ENCODE assay signal across 18 cellular contexts in genomic region chr12:116727261-116727660, GRCh38. TPM values are rescaled to one million over a fixed set of nuclear protein-coding genes. Genes with fewer than 3 reads are reported as not detected.
A peak's percentile ranks its signal among the peaks of the same experiment; 100 is the strongest.
DNase-seq lines count a peak whose midpoint lies in the region; ATAC-seq, FAIRE-seq and TF ChIP-seq lines count a peak whose summit lies in the region.
"Had no signal": no experiment of that assay in that cellular context is flagged by ENCODE, and none has a peak within 500 bp of the region (broad histone marks: within the 10 kb centered on the region; RNA-seq: fewer than 3 reads in every experiment).

No MANE protein-coding gene starts in this region.

- peaks cover 88% of the 10 kb centered on the region for H3K79me2 ChIP-seq in OCI-LY7 (ENCODE audit: insufficient read depth, low read depth, low read length)
- H3K79me2 ChIP-seq in HepG2 (ENCODE audit: insufficient read depth, low read length), result peaks cover 59% of the 10 kb centered on the region

- H3K36me3 ChIP-seq in OCI-LY7 (ENCODE audit: insufficient read depth, low read length) (peaks cover 67% of the 10 kb centered on the region), HepG2 (replicated peaks in 1 of 2; ENCODE audit: control insufficient read depth in 1 of 2, insufficient read depth in 2 of 2, low read length in 2 of 2) (peaks cover 6 to 20% of the 10 kb centered on the region in 2 experiments), stomach (peaks cover 9 to 34% (median 19%) of the 10 kb centered on the region in 4 donors)

- 25% methylated on average over 3 of the region's 3 CpGs for WGBS in HepG2 (ENCODE audit: low lambda C conversion rate)
- WGBS in stomach, 5 donors, result 27 to 55% (median 37%) methylated on average over 3 of the region's 3 CpGs

- H3K4me3 ChIP-seq in OCI-LY7 (ENCODE audit: low read depth, low read length, poor library complexity, severe bottlenecking), result no peak overlapping the region
- no peak overlapping the region for H3K4me3 ChIP-seq in HepG2 (replicated peaks in 1 of 3; ENCODE audit: insufficient read depth in 1 of 3, low read depth in 2 of 3, low read length in 3 of 3)
- H3K4me3 ChIP-seq in stomach, result no peak overlapping the region
- H3K4me3 ChIP-seq: PC-9 had no signal

- no peak overlapping the region for H3K9ac ChIP-seq in HepG2 (ENCODE audit: insufficient read depth, low read depth, low read length)
- H3K9ac ChIP-seq: KMS-11 had no signal

- no peak overlapping the region; the same call in 1 of the 2 replicates for H3K4me2 ChIP-seq in OCI-LY7 (ENCODE audit: low read length)
- H3K4me2 ChIP-seq in HepG2 (ENCODE audit: low read depth, low read length), result peak overlapping the region; percentile 40
- H3K4me2 ChIP-seq: KMS-11, PC-9 had no signal

- no peak overlapping the region for H2AFZ ChIP-seq in OCI-LY7 (ENCODE audit: low read length)
- no peak overlapping the region for H2AFZ ChIP-seq in HepG2 (ENCODE audit: low read length)
- H2AFZ ChIP-seq: PC-9 had no signal

- no peak for TF ChIP-seq POLR2A in HepG2 (IDR thresholded peaks at IDR 0.05; ENCODE audit: insufficient read depth in 1 of 2, low read depth in 2 of 2, low read length in 2 of 2)
- TF ChIP-seq POLR2A in stomach (IDR thresholded peaks at IDR 0.05), result no peak

- FAIRE-seq in HepG2 (lab: Jason Lieb, UNC), result peak; percentile 18

- intact Hi-C loops in OCI-LY7 (cut with micrococcal nuclease; ENCODE audit: unreplicated experiment), result no loop called here
- intact Hi-C loops in HepG2 (cut with micrococcal nuclease; ENCODE audit: unreplicated experiment), result no loop called here
- intact Hi-C loops in stomach (cut with DNase I; ENCODE audit: low total_unique reads), result no loop called here

- no peaks in the 10 kb centered on the region for H3K9me2 ChIP-seq in OCI-LY7 (ENCODE audit: insufficient read depth, low read length)

- POLR2A ChIA-PET in OCI-LY7 (lab: Charles Lee) (interaction anchor here (1.0 kb wide), 1 partner anchor 170 kb away, joined by 3 read pairs; no protein-coding TSS in a partner anchor), HepG2 (lab: Yijun Ruan, JAX) (interaction anchor here (0.9 kb wide), 1 partner anchor 9 kb away, joined by 3 read pairs; no protein-coding TSS in a partner anchor)

- H4K20me1 ChIP-seq in OCI-LY7 (ENCODE audit: insufficient read depth, low read length) (peaks cover 32% of the 10 kb centered on the region), HepG2 (ENCODE audit: insufficient read depth, low read length) (peaks cover 14% of the 10 kb centered on the region; the same call in 1 of the 2 replicates)

- TF ChIP-seq CTCF in OCI-LY7 (conservative IDR thresholded peaks at IDR 0.05; ENCODE audit: low read length), result 0 out of 2 replicates have a peak, but pooled peaks have one; percentile 21
- TF ChIP-seq CTCF in HepG2 (CRISPR knock-in tag; IDR thresholded peaks at IDR 0.05), result peak; percentile 24; the same call in 1 of the 2 replicates
- no peak for TF ChIP-seq CTCF in stomach (IDR thresholded peaks at IDR 0.05)

- no peak for TF ChIP-seq EP300 in HepG2 (IDR thresholded peaks at IDR 0.05; ENCODE audit: low read depth in 2 of 2, low read length in 2 of 2)
- TF ChIP-seq EP300 in HepG2 (CRISPR knock-in tag; IDR thresholded peaks at IDR 0.05; ENCODE audit: borderline replicate concordance), result no peak
- TF ChIP-seq EP300 in stomach (IDR thresholded peaks at IDR 0.05), result no peak

- TF ChIP-seq RAD21 in HepG2 (CRISPR knock-in tag; IDR thresholded peaks at IDR 0.05), result no peak

- BruUV-seq in OCI-LY7 (replicated peaks; lab: Mats Ljungman, UMichigan) (no TSS peak), HepG2 (replicated peaks; lab: Mats Ljungman, UMichigan) (no TSS peak)

- DNase-seq in NCI-H1417 (lab: John Stamatoyannopoulos, UW), result peak in 2 of 3 experiments; percentile 13 to 21
- DNase-seq in NCI-H1417 treated with DMSO at 0.1 percent for 48 hours (lab: John Stamatoyannopoulos, UW), result no peak
- DNase-seq in OCI-LY7 (ENCODE audit: low spot score), result no peak
- DNase-seq in HepG2 (ENCODE audit: low spot score), result peak; percentile 21
- no peak for DNase-seq in stomach
- DNase-seq in NK-92 (lab: John Stamatoyannopoulos, UW; ENCODE audit: unreplicated experiment), result no peak
- no peak for DNase-seq in NCI-H226
- DNase-seq in SHP77 treated with DMSO at 0.1 percent for 48 hours (lab: John Stamatoyannopoulos, UW), result no peak
- DNase-seq: CD4-positive, CD25-positive, alpha-beta regulatory T cell; DMS53; NCI-H1092; NCI-H1694; NCI-H2107; NCI-H526 treated with DMSO at 0.1 percent for 48 hours; PC-9 had no signal

- H3K27ac ChIP-seq in OCI-LY7 (ENCODE audit: low read depth, low read length, poor library complexity, severe bottlenecking) (no peak overlapping the region), HepG2 (ENCODE audit: extremely low read length, insufficient read depth, low read length) (no peak overlapping the region), stomach (peak overlapping the region in 4 of 5 donors; percentile 14 to 76 (median 34))
- H3K27ac ChIP-seq: 22Rv1, KMS-11, PC-9 had no signal

- in situ Hi-C loops in HepG2 (cut with HindIII; ENCODE audit: extremely low pct_ligation_motif_present, low pct_unique_long_range_greater_than_20kb), result no loop called here

- ATAC-seq in HepG2, result peak; percentile 46; the same call in 1 of the 3 replicates
- ATAC-seq: HCT116 had no signal

- H3K27me3 ChIP-seq in HepG2 (ENCODE audit: control insufficient read depth in 1 of 2, insufficient read depth in 2 of 2, low read length in 2 of 2) (no peaks in the 10 kb centered on the region), stomach (no peaks in the 10 kb centered on the region)

- CTCF ChIA-PET in OCI-LY7 (lab: Charles Lee; ENCODE audit: unreplicated experiment) (no interaction called here), HepG2 (lab: Yijun Ruan, JAX; ENCODE audit: low intra/inter-chr PET ratio, low total read pairs) (no interaction called here)

- H3K9me3 ChIP-seq in OCI-LY7 (ENCODE audit: low read length) (no peaks in the 10 kb centered on the region), HepG2 (ENCODE audit: low read length) (no peaks in the 10 kb centered on the region), stomach (no peaks in the 10 kb centered on the region)

- H3K4me1 ChIP-seq in OCI-LY7 (ENCODE audit: insufficient read depth, low read length, poor library complexity, severe bottlenecking) (peaks cover 14% of the 10 kb centered on the region), HepG2 (ENCODE audit: insufficient read depth, low read length) (peaks cover 44% of the 10 kb centered on the region), stomach (peaks cover 28 to 50% (median 34%) of the 10 kb centered on the region in 4 donors)

RNA-seq across cellular contexts. Expression of gene SPRING1, which starts 10.6 kb away (rescaled TPM):
- 51.2 and 75.5 TPM in 2 replicates for total RNA-seq in OCI-LY7 (2014; rRNA removed; shearing (Covaris generic))
- total RNA-seq in OCI-LY7 (2022) (65.1 and 70.3 TPM in 2 replicates), HepG2 (2016; rRNA removed; fragmentation: Illumina TruSeq; extraction: Trizol) (51.8 and 65.6 TPM in 2 replicates), stomach (100 to 1,000 TPM in 1 of 5 donors, 10 to 100 TPM in 3, 1 to 10 TPM in 1; 1.2 to 124 (median 71.9) TPM)
- 73.3 and 84.9 TPM in 2 replicates for total RNA-seq in HepG2 (2016; cell fraction: cytosol; rRNA removed; fragmentation: Illumina TruSeq; extraction: Trizol; ENCODE audit: low read depth)
- 52.8 and 55.9 TPM in 2 replicates for total RNA-seq in HepG2 (2016; cell fraction: insoluble cytoplasmic fraction; rRNA removed; fragmentation: Illumina TruSeq; extraction: Trizol)
- total RNA-seq in HepG2 (2016; cell fraction: membrane; rRNA removed; fragmentation: Illumina TruSeq; extraction: Trizol), result 130 and 144 TPM in 2 replicates
- 23.5 and 30.9 TPM in 2 replicates for total RNA-seq in HepG2 (2016; cell fraction: nucleus; rRNA removed; fragmentation: Illumina TruSeq; extraction: Trizol)
- polyA plus RNA-seq in HepG2 (2011; rRNA removed) (16.1 and 20.0 TPM in 2 replicates), stomach (10 to 100 TPM; 11.6 to 27.0 (median 19.9) TPM)
- 10.7 and 16.5 TPM in 2 replicates for polyA plus RNA-seq in HepG2 (2011; cell fraction: cytosol; rRNA removed)
- polyA plus RNA-seq in HepG2 (2011; cell fraction: nucleus; rRNA removed), result 6.8 and 7.2 TPM in 2 replicates
- polyA plus RNA-seq in HepG2 (2012), result 9.0 and 11.3 TPM in 2 replicates
- polyA plus RNA-seq in HepG2 (2016; cell fraction: cytosol; fragmentation: Illumina TruSeq; extraction: Trizol; ENCODE audit: low read depth), result 87.5 and 98.3 TPM in 2 replicates
- 40.6 and 42.1 TPM in 2 replicates for polyA plus RNA-seq in HepG2 (2016; cell fraction: insoluble cytoplasmic fraction; fragmentation: Illumina TruSeq; extraction: Trizol; ENCODE audit: low read depth)
- 97.7 TPM in 2 replicates for polyA plus RNA-seq in HepG2 (2016; cell fraction: membrane; fragmentation: Illumina TruSeq; extraction: Trizol; ENCODE audit: low read depth)
- polyA plus RNA-seq in HepG2 (2016; cell fraction: nucleus; fragmentation: Illumina TruSeq; extraction: Trizol; ENCODE audit: insufficient read depth, low read depth), result 25.0 and 26.3 TPM in 2 replicates
- 26.4 and 35.5 TPM in 2 replicates for polyA minus RNA-seq in HepG2 (2011; rRNA and poly(A)+ RNA removed; ENCODE audit: low replicate concordance)
- 16.0 TPM in 2 replicates for polyA minus RNA-seq in HepG2 (2011; cell fraction: cytosol; rRNA and poly(A)+ RNA removed)
- polyA minus RNA-seq in HepG2 (2011; cell fraction: nucleus; rRNA and poly(A)+ RNA removed), result 8.1 and 10.8 TPM in 2 replicates

RNA-seq across cellular contexts. Expression of gene RNFT2, which starts 10.9 kb away (rescaled TPM):
- total RNA-seq in OCI-LY7 (2014; rRNA removed; shearing (Covaris generic)), result 34.3 and 40.2 TPM in 2 replicates
- total RNA-seq in OCI-LY7 (2022), result 62.2 and 74.3 TPM in 2 replicates
- total RNA-seq in HepG2 (2016; rRNA removed; fragmentation: Illumina TruSeq; extraction: Trizol), result 7.1 and 8.3 TPM in 2 replicates
- total RNA-seq in HepG2 (2016; cell fraction: cytosol; rRNA removed; fragmentation: Illumina TruSeq; extraction: Trizol; ENCODE audit: low read depth), result 4.9 and 5.0 TPM in 2 replicates
- total RNA-seq in HepG2 (2016; cell fraction: insoluble cytoplasmic fraction; rRNA removed; fragmentation: Illumina TruSeq; extraction: Trizol), result 6.1 and 7.2 TPM in 2 replicates
- total RNA-seq in HepG2 (2016; cell fraction: membrane; rRNA removed; fragmentation: Illumina TruSeq; extraction: Trizol), result 7.4 and 8.0 TPM in 2 replicates
- total RNA-seq in HepG2 (2016; cell fraction: nucleus; rRNA removed; fragmentation: Illumina TruSeq; extraction: Trizol), result 7.7 and 9.7 TPM in 2 replicates
- 3.3 and 3.4 TPM in 2 replicates for polyA plus RNA-seq in HepG2 (2011; rRNA removed)
- polyA plus RNA-seq in HepG2 (2011; cell fraction: cytosol; rRNA removed), result 2.2 and 2.3 TPM in 2 replicates
- polyA plus RNA-seq in HepG2 (2011; cell fraction: nucleus; rRNA removed), result 3.3 and 4.4 TPM in 2 replicates
- 1.6 and 3.2 TPM in 2 replicates for polyA plus RNA-seq in HepG2 (2012)
- polyA plus RNA-seq in HepG2 (2016; cell fraction: cytosol; fragmentation: Illumina TruSeq; extraction: Trizol; ENCODE audit: low read depth), result 1.2 TPM in 2 replicates
- polyA plus RNA-seq in HepG2 (2016; cell fraction: insoluble cytoplasmic fraction; fragmentation: Illumina TruSeq; extraction: Trizol; ENCODE audit: low read depth), result 2.3 and 3.9 TPM in 2 replicates
- polyA plus RNA-seq in HepG2 (2016; cell fraction: membrane; fragmentation: Illumina TruSeq; extraction: Trizol; ENCODE audit: low read depth), result 3.2 and 3.7 TPM in 2 replicates
- polyA plus RNA-seq in HepG2 (2016; cell fraction: nucleus; fragmentation: Illumina TruSeq; extraction: Trizol; ENCODE audit: insufficient read depth, low read depth), result 10.6 and 13.3 TPM in 2 replicates
- polyA minus RNA-seq in HepG2 (2011; rRNA and poly(A)+ RNA removed; ENCODE audit: low replicate concordance), result 12.6 and 43.4 TPM in 2 replicates
- 5.0 and 6.7 TPM in 2 replicates for polyA minus RNA-seq in HepG2 (2011; cell fraction: cytosol; rRNA and poly(A)+ RNA removed)
- 5.2 TPM in 2 replicates for polyA minus RNA-seq in HepG2 (2011; cell fraction: nucleus; rRNA and poly(A)+ RNA removed)
- 10 to 100 TPM in 1 of 5 donors, 1 to 10 TPM in 2, under 1 TPM in 1, not detected in 1; 0.43 to 12.7 (median 3.4) TPM for total RNA-seq in stomach
- 1 to 10 TPM in 1 of 3 donors, under 1 TPM in 1, not detected in 1; 0.44 to 1.0 TPM for polyA plus RNA-seq in stomach

Comparison
In these comparisons a context has a peak if more than half of its experiments do, and no peak if none do; other contexts are left out.
1. DNase-seq: peak in NCI-H1417 (2 of 3) and HepG2 (single experiment); none in NCI-H1417 treated with DMSO at 0.1 percent for 48 hours (single experiment), OCI-LY7 (single experiment), stomach (single experiment), NK-92 (single experiment), NCI-H226 (single experiment) and SHP77 treated with DMSO at 0.1 percent for 48 hours (single experiment).
2. H3K27ac ChIP-seq: peak in stomach (4 of 5); none in OCI-LY7 (single experiment) and HepG2 (single experiment).
3. CTCF ChIP-seq: peak in OCI-LY7 (single experiment) and HepG2 (single experiment); none in stomach (0 of 7).